17 cellular contexts compared by ENCODE assay signal in genomic region chr3:113205481-113205880, GRCh38. TPM values are rescaled to one million over a fixed set of nuclear protein-coding genes. Genes with fewer than 3 reads are reported as not detected.
DNase-seq lines count a peak whose midpoint lies in the region; TF ChIP-seq lines count a peak whose summit lies in the region.
"Had no signal": no experiment of that assay in that cellular context is flagged by ENCODE, and none has a peak within 500 bp of the region (broad histone marks: within the 10 kb centered on the region; RNA-seq: fewer than 3 reads in every experiment).

No MANE protein-coding gene starts in this region.

- DNase-seq in COR-L47 (lab: John Stamatoyannopoulos, UW) (peak; percentile 68), NCI-H1417 (lab: John Stamatoyannopoulos, UW) (peak in 2 of 3 experiments; percentile 56 to 86), ecto neural progenitor cell (ENCODE audit: low spot score) (peak; percentile 12), neural crest cell (ENCODE audit: low read depth, low spot score) (no peak), cerebellum (ENCODE audit: low spot score) (no peak), NCI-H510A treated with DMSO at 0.1 percent for 48 hours (lab: John Stamatoyannopoulos, UW) (no peak), tibial artery (no peak)
- DNase-seq: CD4-positive, CD25-positive, alpha-beta regulatory T cell; NCI-H1092 treated with DMSO at 0.1 percent for 48 hours; NCI-H1694; NCI-H2029 treated with DMSO at 0.1 percent for 48 hours; NCI-H446; NCI-H526; RPMI8226; SHP77 had no signal

- H3K36me3 Mint-ChIP-seq in neural crest cell (ENCODE audit: low read depth) = no peaks in the 10 kb centered on the region
- H3K36me3 Mint-ChIP-seq: CD4-positive, CD25-positive, alpha-beta regulatory T cell had no signal

- H3K27me3 Mint-ChIP-seq in neural crest cell (ENCODE audit: low read depth) = peaks cover 2% of the 10 kb centered on the region

- H3K27ac ChIP-seq in tibial artery = no peak overlapping the region
- H3K27ac ChIP-seq: BLaER1 had no signal

- no peak for TF ChIP-seq CTCF in neural crest cell (conservative IDR thresholded peaks at IDR 0.05)
- TF ChIP-seq CTCF in tibial artery (IDR thresholded peaks at IDR 0.05) = no peak

- H3K4me1 ChIP-seq in tibial artery = peaks cover 0 to 3% (median 0%) of the 10 kb centered on the region in 4 donors
- H3K4me1 ChIP-seq: BLaER1 had no signal

- intact Hi-C loops in tibial artery (cut with DNase I; ENCODE audit: low total_unique reads) = no loop called here

- H3K27me3 ChIP-seq in tibial artery = no peaks in the 10 kb centered on the region

- H3K9me3 Mint-ChIP-seq in neural crest cell = peaks cover 4% of the 10 kb centered on the region

- H3K27ac Mint-ChIP-seq in neural crest cell (ENCODE audit: unreplicated experiment) = no peak overlapping the region
- H3K27ac Mint-ChIP-seq: CD4-positive, CD25-positive, alpha-beta regulatory T cell had no signal

- peaks cover 25% of the 10 kb centered on the region for H3K4me1 Mint-ChIP-seq in neural crest cell
- H3K4me1 Mint-ChIP-seq: CD4-positive, CD25-positive, alpha-beta regulatory T cell had no signal

- no peak overlapping the region for H3K4me3 ChIP-seq in tibial artery
- H3K4me3 ChIP-seq: BLaER1 had no signal

- H3K36me3 ChIP-seq in tibial artery = no peaks in the 10 kb centered on the region
- H3K36me3 ChIP-seq: BLaER1 had no signal

- peak overlapping the region; percentile 49 for H3K4me3 Mint-ChIP-seq in neural crest cell
- H3K4me3 Mint-ChIP-seq: CD4-positive, CD25-positive, alpha-beta regulatory T cell had no signal

- H3K9me3 ChIP-seq in tibial artery = no peaks in the 10 kb centered on the region
- H3K9me3 ChIP-seq: BLaER1 had no signal

RNA-seq across cellular contexts. Expression of gene BOC, which starts 5.9 kb away (rescaled TPM):
- total RNA-seq in neural crest cell (114 and 130 TPM in 2 replicates), cerebellum (88.6 TPM)
- total RNA-seq: CD4-positive, CD25-positive, alpha-beta regulatory T cell; HT-29 had no signal

Comparison
In these comparisons a context has a peak if more than half of its experiments do, and no peak if none do; other contexts are left out.
1. DNase-seq: peak in COR-L47 (single experiment), NCI-H1417 (2 of 3) and ecto neural progenitor cell (single experiment); none in neural crest cell (single experiment), cerebellum (single experiment), NCI-H510A treated with DMSO at 0.1 percent for 48 hours (single experiment) and tibial artery (0 of 2).